ENCODE assay signal across 27 cellular contexts in the genomic region with DNA sequence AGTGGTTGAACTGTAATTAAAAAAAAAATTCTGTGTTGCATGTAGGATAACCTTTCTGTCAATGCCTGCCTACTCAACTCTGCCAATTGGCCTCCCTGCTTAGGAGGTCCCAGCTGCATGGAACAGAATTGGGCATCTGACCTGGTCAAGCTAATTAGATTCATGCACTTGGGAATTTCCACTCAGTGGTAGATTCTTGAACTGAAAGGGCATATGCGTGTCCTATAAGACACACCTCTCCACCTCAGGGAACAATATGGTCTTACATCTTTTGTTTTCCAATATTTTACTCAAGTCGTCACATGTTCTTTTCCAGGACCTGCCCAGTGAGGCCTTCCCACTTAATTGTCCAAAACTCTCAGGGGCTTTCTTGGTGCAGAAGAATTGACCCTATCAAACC.
"Had no signal": no experiment of that assay in that cellular context is flagged by ENCODE, and none has a peak within 500 bp of the region (broad histone marks: within the 10 kb centered on the region; RNA-seq: fewer than 3 reads in every experiment).

No MANE protein-coding gene starts in this region.

- H3K4me3 ChIP-seq: colonic mucosa, esophagus squamous epithelium, gastrocnemius medialis, heart right ventricle, left lung, lower lobe of right lung, mucosa of descending colon had no signal

- H3K27me3 Mint-ChIP-seq: dendritic cell treated with granulocyte-macrophage colony-stimulating factor and Interleukin-4, amounts not matched to agents 40 ng/mL and 50 ng/mL, for 4 days had no signal

- H3K9me3 Mint-ChIP-seq: dendritic cell treated with granulocyte-macrophage colony-stimulating factor and Interleukin-4, amounts not matched to agents 40 ng/mL and 50 ng/mL, for 4 days; effector memory CD8-positive, alpha-beta T cell had no signal

- H3K27me3 ChIP-seq: colonic mucosa, esophagus squamous epithelium, gastrocnemius medialis, left lung had no signal

- ATAC-seq: effector memory CD8-positive, alpha-beta T cell; esophagus mucosa; gastrocnemius medialis; heart right ventricle; left cardiac atrium; left lung; left ventricle myocardium superior; lower lobe of right lung; mucosa of descending colon had no signal

- H3K27ac Mint-ChIP-seq: dendritic cell treated with granulocyte-macrophage colony-stimulating factor and Interleukin-4, amounts not matched to agents 40 ng/mL and 50 ng/mL, for 4 days; effector memory CD8-positive, alpha-beta T cell; endodermal cell; mesothelial cell of epicardium had no signal

- H3K36me3 ChIP-seq: colonic mucosa, esophagus squamous epithelium, gastrocnemius medialis, heart right ventricle, left lung, lower lobe of right lung had no signal

- H3K4me1 ChIP-seq: colonic mucosa, gastrocnemius medialis, heart right ventricle, left lung, lower lobe of right lung had no signal

- FAIRE-seq: endometrium, islet of Langerhans, keratinocyte had no signal

- H3K27ac ChIP-seq: colonic mucosa, epithelial cell of prostate, esophagus squamous epithelium, gastrocnemius medialis, heart right ventricle, left lung, lower lobe of right lung had no signal

- H3K4me1 Mint-ChIP-seq: endodermal cell, mesothelial cell of epicardium had no signal

- H3K9me3 ChIP-seq: colonic mucosa, esophagus squamous epithelium, gastrocnemius medialis, left lung, mucosa of descending colon had no signal

- DNase-seq: colonic mucosa; cortex of kidney; effector CD8-positive, alpha-beta T cell; effector memory CD8-positive, alpha-beta T cell; endodermal cell; erythroblast; esophagus squamous epithelium; foreskin fibroblast; foreskin melanocyte; gastrocnemius medialis; glutamatergic neuron; head of caudate nucleus; heart right ventricle; hippocampal formation; left cardiac atrium; left lung; left ventricle myocardium superior; lower lobe of right lung; mesenchymal stem cell; mucosa of descending colon had no signal

- H3K4me3 Mint-ChIP-seq: dendritic cell treated with granulocyte-macrophage colony-stimulating factor and Interleukin-4, amounts not matched to agents 40 ng/mL and 50 ng/mL, for 4 days; effector memory CD8-positive, alpha-beta T cell; endodermal cell; mesothelial cell of epicardium had no signal
